ENCODE assay signal across 8 cellular contexts in genomic region chr20:36049408-36049807, GRCh38.
DNase-seq lines count a peak whose midpoint lies in the region; ATAC-seq and TF ChIP-seq lines count a peak whose summit lies in the region.
"Not testable (repeated sequence)": the region's sequence is repeated elsewhere in the genome, so short reads cannot be mapped to it uniquely, and the experiment has no call there.

No MANE protein-coding gene starts in this region.

- peaks cover 27% of the 10 kb centered on the region for H3K4me1 Mint-ChIP-seq in activated T-helper 2 cell treated with anti-CD3 and anti-CD28 coated beads, Interferon-gamma antibody, Interleukin-2, Interleukin-4, amounts not matched to agents 10 μg/mL and 5 μg/mL and 100 μg/mL, durations not matched to agents 14 hours and 24 hours and 36 hours (ENCODE audit: low read depth)
- H3K4me1 Mint-ChIP-seq in natural killer cell = peaks cover 54 to 56% of the 10 kb centered on the region in 2 donors

- WGBS in hepatocyte (ENCODE audit: low lambda C conversion rate, missing lambda C conversion rate) = 7% methylated on average over 2 of the region's 2 CpGs
- WGBS in spleen, 5 donors = 0 to 9% (median 2%) methylated on average over 2 of the region's 2 CpGs

- peak overlapping the region; percentile 56 for H3K4me3 ChIP-seq in AG04450 (ENCODE audit: low read depth, low read length)
- H3K4me3 ChIP-seq in Peyer's patch = peak overlapping the region; percentile 74 to 100 (median 96)
- H3K4me3 ChIP-seq in hepatocyte = peak overlapping the region; percentile 47
- H3K4me3 ChIP-seq in spleen = peak overlapping the region in 7 of 8 donors; percentile 66 to 90 (median 83)

- not testable (repeated sequence) for TF ChIP-seq POLR2A in Peyer's patch (IDR thresholded peaks at IDR 0.05); spleen (IDR thresholded peaks at IDR 0.05)

- not testable (repeated sequence) for ATAC-seq in natural killer cell

- peaks cover 50% of the 10 kb centered on the region for H4K20me1 ChIP-seq in hepatocyte (ENCODE audit: insufficient read depth, poor library complexity, severe bottlenecking)

- H3K36me3 ChIP-seq in Peyer's patch; hepatocyte (replicated peaks; ENCODE audit: insufficient read depth, low read depth): not testable (repeated sequence)
- H3K36me3 ChIP-seq in spleen = peaks cover 0 to 28% (median 3%) of the 10 kb centered on the region in 6 donors

- H2AFZ ChIP-seq in hepatocyte = not testable (repeated sequence)

- peak overlapping the region; percentile 95 for H3K4me3 Mint-ChIP-seq in activated T-helper 2 cell treated with anti-CD3 and anti-CD28 coated beads, Interferon-gamma antibody, Interleukin-2, Interleukin-4, amounts not matched to agents 10 μg/mL and 5 μg/mL and 100 μg/mL, durations not matched to agents 14 hours and 24 hours and 36 hours (ENCODE audit: low read depth)
- H3K4me3 Mint-ChIP-seq in natural killer cell = peak overlapping the region; percentile 94

- H3K4me1 ChIP-seq in Peyer's patch (peaks cover 0 to 23% (median 0%) of the 10 kb centered on the region in 4 donors), spleen (peaks cover 11 to 47% (median 43%) of the 10 kb centered on the region in 6 donors)
- not testable (repeated sequence) for H3K4me1 ChIP-seq in hepatocyte (ENCODE audit: insufficient read depth)

- H3K27ac Mint-ChIP-seq in activated T-helper 2 cell treated with anti-CD3 and anti-CD28 coated beads, Interferon-gamma antibody, Interleukin-2, Interleukin-4, amounts not matched to agents 10 μg/mL and 5 μg/mL and 100 μg/mL, durations not matched to agents 14 hours and 24 hours and 36 hours = peak overlapping the region; percentile 89
- peak overlapping the region; percentile 80 to 88 for H3K27ac Mint-ChIP-seq in natural killer cell

- not testable (repeated sequence) for H3K9me3 Mint-ChIP-seq in activated T-helper 2 cell treated with anti-CD3 and anti-CD28 coated beads, Interferon-gamma antibody, Interleukin-2, Interleukin-4, amounts not matched to agents 10 μg/mL and 5 μg/mL and 100 μg/mL, durations not matched to agents 14 hours and 24 hours and 36 hours; natural killer cell

- H3K9me2 ChIP-seq in hepatocyte (replicated peaks; ENCODE audit: insufficient read depth) = not testable (repeated sequence)

- peaks cover 48% of the 10 kb centered on the region for H3K36me3 Mint-ChIP-seq in activated T-helper 2 cell treated with anti-CD3 and anti-CD28 coated beads, Interferon-gamma antibody, Interleukin-2, Interleukin-4, amounts not matched to agents 10 μg/mL and 5 μg/mL and 100 μg/mL, durations not matched to agents 14 hours and 24 hours and 36 hours (ENCODE audit: low read depth)
- not testable (repeated sequence) for H3K36me3 Mint-ChIP-seq in natural killer cell

- H3K9me3 ChIP-seq in AG04450 (ENCODE audit: control insufficient read depth, insufficient read depth, low read length); Peyer's patch; hepatocyte (ENCODE audit: low read depth); spleen: not testable (repeated sequence)

- not testable (repeated sequence) for H3K27ac ChIP-seq in AG04450 (ENCODE audit: low read depth, low read length); hepatocyte
- H3K27ac ChIP-seq in Peyer's patch (peak overlapping the region in 1 of 4 donors; percentile 5), spleen (peak overlapping the region in 4 of 8 donors; percentile 97 to 99 (median 99))

- intact Hi-C loops in activated T-helper 2 cell treated with anti-CD3 and anti-CD28 coated beads, Interferon-gamma antibody, Interleukin-2, Interleukin-4, amounts not matched to agents 10 μg/mL and 5 μg/mL and 100 μg/mL, durations not matched to agents 14 hours and 24 hours and 36 hours (cut with micrococcal nuclease); natural killer cell (cut with micrococcal nuclease); spleen (cut with DNase I; ENCODE audit: low total_unique reads): not testable (repeated sequence)

- not testable (repeated sequence) for H3K27me3 ChIP-seq in AG04450 (ENCODE audit: control insufficient read depth, insufficient read depth, low read length); Peyer's patch; hepatocyte; spleen (replicated peaks in 1 of 7)

- H3K4me2 ChIP-seq in hepatocyte = peak overlapping the region; percentile 77

- POLR2A ChIA-PET in AG04450 (lab: Yijun Ruan, JAX) = not testable (repeated sequence)

- not testable (repeated sequence) for TF ChIP-seq CTCF in AG04450 (IDR thresholded peaks at IDR 0.05; ENCODE audit: low read depth, low read length); Peyer's patch (IDR thresholded peaks at IDR 0.05); hepatocyte (IDR thresholded peaks at IDR 0.05; ENCODE audit: poor library complexity); natural killer cell (IDR thresholded peaks at IDR 0.05); spleen (IDR thresholded peaks at IDR 0.05 in 8 of 11, conservative IDR thresholded peaks at IDR 0.05 in 3 of 11)

- H3K79me2 ChIP-seq in hepatocyte = peaks cover 61% of the 10 kb centered on the region

- CTCF ChIA-PET in AG04450 (lab: Charles Lee) = not testable (repeated sequence)

- H3K27me3 Mint-ChIP-seq in activated T-helper 2 cell treated with anti-CD3 and anti-CD28 coated beads, Interferon-gamma antibody, Interleukin-2, Interleukin-4, amounts not matched to agents 10 μg/mL and 5 μg/mL and 100 μg/mL, durations not matched to agents 14 hours and 24 hours and 36 hours (ENCODE audit: low read depth); natural killer cell (ENCODE audit: low read depth in 2 of 2): not testable (repeated sequence)

- not testable (repeated sequence) for DNase-seq in AG04450 (ENCODE audit: low read depth, low spot score); Peyer's patch; activated T-helper 2 cell treated with anti-CD3 and anti-CD28 coated beads, Interferon-gamma antibody, Interleukin-2, Interleukin-4, amounts not matched to agents 10 μg/mL and 5 μg/mL and 100 μg/mL, durations not matched to agents 14 hours and 24 hours and 36 hours (ENCODE audit: low spot score); hepatocyte (ENCODE audit: low spot score); natural killer cell; spleen
- peak; percentile 23 for DNase-seq in HCEC 1CT
- peak; percentile 25 for DNase-seq in dermis blood vessel endothelial cell
